In the genomic region with DNA sequence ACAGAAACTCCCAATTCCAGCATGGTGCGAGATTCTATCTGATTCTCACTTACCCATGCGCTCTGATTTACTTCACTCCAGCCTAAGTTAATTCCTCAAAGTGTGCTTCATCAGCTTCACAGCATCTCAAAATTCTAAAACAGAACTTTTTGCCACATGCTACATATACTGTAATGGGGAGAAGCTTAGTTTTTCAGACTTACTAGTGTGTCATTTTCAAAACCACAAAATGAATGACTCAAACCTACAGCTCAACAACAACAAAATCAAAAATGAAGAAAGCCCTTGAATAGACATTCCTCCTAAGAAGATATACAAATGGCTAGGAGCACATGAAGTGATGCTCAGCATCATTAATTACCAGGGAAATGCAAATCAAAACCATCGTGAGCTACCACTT, we compare ENCODE assay signal across 13 cellular contexts. TPM values are rescaled to one million over a fixed set of nuclear protein-coding genes. Genes with fewer than 3 reads are reported as not detected.
DNase-seq lines count a peak whose midpoint lies in the region; ATAC-seq lines count a peak whose summit lies in the region.
"Had no signal": no experiment of that assay in that cellular context is flagged by ENCODE, and none has a peak within 500 bp of the region (broad histone marks: within the 10 kb centered on the region; RNA-seq: fewer than 3 reads in every experiment).

No MANE protein-coding gene starts in this region.

- H3K27me3 Mint-ChIP-seq in activated CD4-positive, alpha-beta T cell treated with anti-CD3 and anti-CD28 coated beads, Interleukin-2, amount 10 ng/mL, durations not matched to agents 24 days and 14 days, result no peaks in the 10 kb centered on the region
- no peaks in the 10 kb centered on the region for H3K27me3 Mint-ChIP-seq in T-helper 1 cell treated with Interleukin-12 subunit alpha and Interleukin-12 subunit beta and Interleukin-4 antibody, amounts not matched to agents 30 μg/mL and 1 μg/mL, for 36 hours (ENCODE audit: low read depth)
- no peaks in the 10 kb centered on the region for H3K27me3 Mint-ChIP-seq in effector memory CD8-positive, alpha-beta T cell
- H3K27me3 Mint-ChIP-seq in stimulated activated naive B cell treated with anti-CD40 and anti-IgM and Interleukin-4, amounts not matched to agents 10 μg/mL and 1 μg/mL and 100 μg/mL, for 72 hours, result no peaks in the 10 kb centered on the region
- H3K27me3 Mint-ChIP-seq: type B pancreatic cell had no signal

- peak overlapping the region; percentile 46 for H3K4me3 Mint-ChIP-seq in activated CD4-positive, alpha-beta T cell treated with anti-CD3 and anti-CD28 coated beads, Interleukin-2, amount 10 ng/mL, durations not matched to agents 24 days and 14 days
- peak overlapping the region; percentile 22 for H3K4me3 Mint-ChIP-seq in T-helper 1 cell treated with Interleukin-12 subunit alpha and Interleukin-12 subunit beta and Interleukin-4 antibody, amounts not matched to agents 30 μg/mL and 1 μg/mL, for 36 hours
- H3K4me3 Mint-ChIP-seq in effector memory CD8-positive, alpha-beta T cell, result peak overlapping the region; percentile 6 to 26
- no peak overlapping the region for H3K4me3 Mint-ChIP-seq in stimulated activated naive B cell treated with anti-CD40 and anti-IgM and Interleukin-4, amounts not matched to agents 10 μg/mL and 1 μg/mL and 100 μg/mL, for 72 hours
- H3K4me3 Mint-ChIP-seq: type B pancreatic cell had no signal

- ATAC-seq in effector memory CD8-positive, alpha-beta T cell (replicated peaks), result peak; percentile 56
- peak; percentile 27 to 38 for ATAC-seq in stimulated activated naive B cell treated with anti-CD40 and anti-IgM and Interleukin-4, amounts not matched to agents 10 μg/mL and 1 μg/mL and 100 μg/mL, for 72 hours (replicated peaks)
- ATAC-seq in GM18511 (IDR thresholded peaks at IDR 0.05; ENCODE audit: unreplicated experiment), result no peak
- ATAC-seq: A549, gastroesophageal sphincter had no signal

- peaks cover 44% of the 10 kb centered on the region for H3K36me3 Mint-ChIP-seq in activated CD4-positive, alpha-beta T cell treated with anti-CD3 and anti-CD28 coated beads, Interleukin-2, amount 10 ng/mL, durations not matched to agents 24 days and 14 days (ENCODE audit: low read depth)
- H3K36me3 Mint-ChIP-seq in T-helper 1 cell treated with Interleukin-12 subunit alpha and Interleukin-12 subunit beta and Interleukin-4 antibody, amounts not matched to agents 30 μg/mL and 1 μg/mL, for 36 hours (ENCODE audit: low read depth), result peaks cover 27% of the 10 kb centered on the region
- H3K36me3 Mint-ChIP-seq in effector memory CD8-positive, alpha-beta T cell (ENCODE audit: insufficient read depth), result peaks cover 8% of the 10 kb centered on the region
- H3K36me3 Mint-ChIP-seq in stimulated activated naive B cell treated with anti-CD40 and anti-IgM and Interleukin-4, amounts not matched to agents 10 μg/mL and 1 μg/mL and 100 μg/mL, for 72 hours, result peaks cover 30 to 53% of the 10 kb centered on the region in 2 donors

- intact Hi-C loops in activated CD4-positive, alpha-beta T cell treated with anti-CD3 and anti-CD28 coated beads, Interleukin-2, amount 10 ng/mL, durations not matched to agents 24 days and 14 days (cut with micrococcal nuclease), result loop anchor here (1.0 to 2.0 kb wide), 3 partner anchors 13 to 195 kb away; no protein-coding TSS in a partner anchor

- H3K27ac Mint-ChIP-seq in activated CD4-positive, alpha-beta T cell treated with anti-CD3 and anti-CD28 coated beads, Interleukin-2, amount 10 ng/mL, durations not matched to agents 24 days and 14 days, result peak overlapping the region; percentile 87
- H3K27ac Mint-ChIP-seq in T-helper 1 cell treated with Interleukin-12 subunit alpha and Interleukin-12 subunit beta and Interleukin-4 antibody, amounts not matched to agents 30 μg/mL and 1 μg/mL, for 36 hours, result peak overlapping the region; percentile 75
- peak overlapping the region; percentile 77 to 78 for H3K27ac Mint-ChIP-seq in effector memory CD8-positive, alpha-beta T cell
- peak overlapping the region; percentile 75 for H3K27ac Mint-ChIP-seq in stimulated activated naive B cell treated with anti-CD40 and anti-IgM and Interleukin-4, amounts not matched to agents 10 μg/mL and 1 μg/mL and 100 μg/mL, for 72 hours
- H3K27ac Mint-ChIP-seq: type B pancreatic cell had no signal

- H3K4me1 Mint-ChIP-seq in activated CD4-positive, alpha-beta T cell treated with anti-CD3 and anti-CD28 coated beads, Interleukin-2, amount 10 ng/mL, durations not matched to agents 24 days and 14 days, result peaks cover 61% of the 10 kb centered on the region
- H3K4me1 Mint-ChIP-seq in T-helper 1 cell treated with Interleukin-12 subunit alpha and Interleukin-12 subunit beta and Interleukin-4 antibody, amounts not matched to agents 30 μg/mL and 1 μg/mL, for 36 hours (ENCODE audit: low read depth), result peaks cover 70% of the 10 kb centered on the region
- peaks cover 56 to 84% of the 10 kb centered on the region in 2 donors for H3K4me1 Mint-ChIP-seq in effector memory CD8-positive, alpha-beta T cell (ENCODE audit: low read depth in 2 of 2)
- peaks cover 63 to 96% of the 10 kb centered on the region in 2 donors for H3K4me1 Mint-ChIP-seq in stimulated activated naive B cell treated with anti-CD40 and anti-IgM and Interleukin-4, amounts not matched to agents 10 μg/mL and 1 μg/mL and 100 μg/mL, for 72 hours

- no peaks in the 10 kb centered on the region for H3K9me3 Mint-ChIP-seq in activated CD4-positive, alpha-beta T cell treated with anti-CD3 and anti-CD28 coated beads, Interleukin-2, amount 10 ng/mL, durations not matched to agents 24 days and 14 days
- no peaks in the 10 kb centered on the region for H3K9me3 Mint-ChIP-seq in T-helper 1 cell treated with Interleukin-12 subunit alpha and Interleukin-12 subunit beta and Interleukin-4 antibody, amounts not matched to agents 30 μg/mL and 1 μg/mL, for 36 hours
- no peaks in the 10 kb centered on the region for H3K9me3 Mint-ChIP-seq in effector memory CD8-positive, alpha-beta T cell
- H3K9me3 Mint-ChIP-seq in stimulated activated naive B cell treated with anti-CD40 and anti-IgM and Interleukin-4, amounts not matched to agents 10 μg/mL and 1 μg/mL and 100 μg/mL, for 72 hours, result no peaks in the 10 kb centered on the region
- H3K9me3 Mint-ChIP-seq: type B pancreatic cell had no signal

- DNase-seq in activated CD4-positive, alpha-beta T cell treated with anti-CD3 and anti-CD28 coated beads, Interleukin-2, amount 10 ng/mL, durations not matched to agents 24 days and 14 days, result no peak
- DNase-seq in activated CD4-positive, alpha-beta T cell treated with anti-CD3 and anti-CD28 coated beads for 1 hour, result no peak
- no peak for DNase-seq in effector memory CD8-positive, alpha-beta T cell
- no peak for DNase-seq in stimulated activated naive B cell treated with anti-CD40 and anti-IgM and Interleukin-4, amounts not matched to agents 10 μg/mL and 1 μg/mL and 100 μg/mL, for 72 hours
- no peak for DNase-seq in stimulated activated CD4-positive, alpha-beta T cell treated with anti-CD3 and anti-CD28 coated beads, Interleukin-2, amount 100 ng/mL, for 48 hours
- DNase-seq in COLO668 (lab: John Stamatoyannopoulos, UW; ENCODE audit: unreplicated experiment), result no peak
- DNase-seq: left ventricle myocardium inferior, NCI-H510A had no signal

RNA-seq across cellular contexts. Expression of gene IRF2, which starts 14.9 kb away (rescaled TPM):
- 48.7 and 50.0 TPM in 2 replicates for total RNA-seq in activated CD4-positive, alpha-beta T cell treated with anti-CD3 and anti-CD28 coated beads, Interleukin-2, amount 10 ng/mL, durations not matched to agents 24 days and 14 days

Comparison
In these comparisons a context has a peak if more than half of its experiments do, and no peak if none do; other contexts are left out.
1. H3K4me3 Mint-ChIP-seq: peak in activated CD4-positive, alpha-beta T cell treated with anti-CD3 and anti-CD28 coated beads, Interleukin-2, amount 10 ng/mL, durations not matched to agents 24 days and 14 days (single experiment), T-helper 1 cell treated with Interleukin-12 subunit alpha and Interleukin-12 subunit beta and Interleukin-4 antibody, amounts not matched to agents 30 μg/mL and 1 μg/mL, for 36 hours (single experiment) and effector memory CD8-positive, alpha-beta T cell (2 of 2); none in stimulated activated naive B cell treated with anti-CD40 and anti-IgM and Interleukin-4, amounts not matched to agents 10 μg/mL and 1 μg/mL and 100 μg/mL, for 72 hours (0 of 2).
2. Peak in every context shown above with its lines, with median percentiles within 50 percentile points of each other: H3K27ac Mint-ChIP-seq.